In the genomic region with DNA sequence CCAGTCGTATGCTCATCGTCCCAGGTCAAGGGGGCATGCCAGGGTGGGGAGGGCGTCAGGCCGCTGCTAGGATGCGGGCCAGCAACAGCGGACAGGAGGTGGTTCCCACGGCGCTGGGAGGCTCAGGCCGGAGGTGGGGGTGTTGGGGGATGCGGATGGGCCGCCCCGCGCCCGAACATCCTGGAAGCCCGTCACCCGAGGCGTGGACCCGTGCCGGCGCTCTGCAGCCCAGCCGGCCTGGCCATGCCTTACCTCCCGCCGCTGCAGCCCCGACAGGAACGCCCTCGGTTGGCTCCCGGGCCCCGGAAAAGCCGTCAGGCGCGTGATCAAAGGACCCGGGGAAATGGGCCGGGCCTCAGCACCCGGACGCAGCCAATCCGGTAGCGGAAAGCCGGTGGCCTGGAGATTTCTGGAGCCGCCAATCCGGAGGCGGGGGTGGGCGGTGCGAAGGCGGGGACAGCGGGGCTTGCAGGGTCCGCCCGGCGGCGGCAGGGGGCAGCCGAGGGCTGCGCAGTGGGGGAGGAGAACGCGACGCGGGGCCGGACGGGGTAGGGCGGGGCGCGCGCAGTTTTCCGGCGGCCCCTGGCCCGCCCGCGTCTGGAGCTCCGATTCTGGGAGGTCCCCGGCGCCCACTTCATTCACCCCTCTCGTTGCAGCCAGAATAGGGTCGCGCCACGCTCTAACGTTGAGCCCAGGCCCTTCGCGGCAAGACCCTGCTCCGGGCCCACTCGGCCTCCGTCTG, we compare ENCODE assay signal across 8 cellular contexts. TPM values are rescaled to one million over a fixed set of nuclear protein-coding genes. Genes with fewer than 3 reads are reported as not detected.
DNase-seq lines count a peak whose midpoint lies in the region; ATAC-seq and TF ChIP-seq lines count a peak whose summit lies in the region.

A gene (minus strand): TSS at position 280 of the 742 bp plus-strand sequence. CDS start 1,215 bp downstream, outside the sequence.

- H3K4me2 ChIP-seq in Loucy (ENCODE audit: low read depth, low read length, poor library complexity, severe bottlenecking): peak within 1 kb of the TSS; percentile 99

- H3K4me1 ChIP-seq in Loucy (ENCODE audit: insufficient read depth, low read length, poor library complexity, severe bottlenecking) (peaks cover 7% of the 10 kb centered on the region), RWPE2 (ENCODE audit: insufficient read depth, poor library complexity, severe bottlenecking) (peaks cover 25% of the 10 kb centered on the region)

- no peaks in the 10 kb centered on the region for H3K9me3 ChIP-seq in Loucy (ENCODE audit: insufficient read depth, low read depth, low read length)
- H3K9me3 ChIP-seq in RWPE2 (ENCODE audit: severe bottlenecking): no peaks in the 10 kb centered on the region

- H3K4me3 Mint-ChIP-seq in activated T-helper 2 cell treated with anti-CD3 and anti-CD28 coated beads, Interferon-gamma antibody, Interleukin-2, Interleukin-4, amounts not matched to agents 10 μg/mL and 5 μg/mL and 100 μg/mL, durations not matched to agents 14 hours and 24 hours and 36 hours (ENCODE audit: low read depth): peak within 1 kb of the TSS; percentile 82
- H3K4me3 Mint-ChIP-seq in nephron: peak within 1 kb of the TSS; percentile 92

- peak within 1 kb of the TSS; percentile 77 for H3K27ac Mint-ChIP-seq in activated T-helper 2 cell treated with anti-CD3 and anti-CD28 coated beads, Interferon-gamma antibody, Interleukin-2, Interleukin-4, amounts not matched to agents 10 μg/mL and 5 μg/mL and 100 μg/mL, durations not matched to agents 14 hours and 24 hours and 36 hours
- H3K27ac Mint-ChIP-seq in nephron: peak within 1 kb of the TSS; percentile 55 to 97 (median 89)

- TF ChIP-seq CTCF in Loucy (conservative IDR thresholded peaks at IDR 0.05; ENCODE audit: low read length): peak; percentile 70
- TF ChIP-seq CTCF in RWPE2 (IDR thresholded peaks at IDR 0.05; ENCODE audit: poor library complexity, severe bottlenecking): peak; percentile 98
- TF ChIP-seq CTCF in nephron (IDR thresholded peaks at IDR 0.05; ENCODE audit: unreplicated experiment in 3 of 3): peak; percentile 93 to 97 (median 97)

- no peaks in the 10 kb centered on the region for H3K79me2 ChIP-seq in Loucy (ENCODE audit: insufficient read depth, low read length)

- H3K4me3 ChIP-seq in Loucy (ENCODE audit: low read length, poor library complexity, severe bottlenecking) (peak within 1 kb of the TSS; percentile 95), RWPE2 (ENCODE audit: severe bottlenecking) (peak within 1 kb of the TSS; percentile 55)

- peak within 1 kb of the TSS; percentile 100 for H2AFZ ChIP-seq in Loucy (ENCODE audit: low read length)

- peak; percentile 97 for DNase-seq in ELF-1 (ENCODE audit: low read depth, low spot score)
- peak; percentile 86 for DNase-seq in H4 (ENCODE audit: low spot score)
- DNase-seq in RWPE2 (ENCODE audit: low spot score): peak; percentile 95
- peak; percentile 97 for DNase-seq in activated T-helper 2 cell treated with anti-CD3 and anti-CD28 coated beads, Interferon-gamma antibody, Interleukin-2, Interleukin-4, amounts not matched to agents 10 μg/mL and 5 μg/mL and 100 μg/mL, durations not matched to agents 14 hours and 24 hours and 36 hours (ENCODE audit: low spot score)
- peak; percentile 91 for DNase-seq in fibroblast of peridontal ligament (ENCODE audit: extremely low read depth)
- peak; percentile 99 for DNase-seq in stimulated activated naive CD8-positive, alpha-beta T cell treated with anti-CD3 and anti-CD28 coated beads, Interleukin-15, Interleukin-2, amounts not matched to agents 100 U/mL and 50 U/mL, for 24 hours

- no peaks in the 10 kb centered on the region for H3F3A ChIP-seq in Loucy (ENCODE audit: low read depth)

- H3K36me3 Mint-ChIP-seq in activated T-helper 2 cell treated with anti-CD3 and anti-CD28 coated beads, Interferon-gamma antibody, Interleukin-2, Interleukin-4, amounts not matched to agents 10 μg/mL and 5 μg/mL and 100 μg/mL, durations not matched to agents 14 hours and 24 hours and 36 hours (ENCODE audit: low read depth): peaks cover 27% of the 10 kb centered on the region
- peaks cover 4% of the 10 kb centered on the region for H3K36me3 Mint-ChIP-seq in nephron (ENCODE audit: low read depth)

- no peaks in the 10 kb centered on the region for H3K9me2 ChIP-seq in Loucy (replicated peaks; ENCODE audit: low read depth, low read length)

- peaks cover 30% of the 10 kb centered on the region for H3K4me1 Mint-ChIP-seq in activated T-helper 2 cell treated with anti-CD3 and anti-CD28 coated beads, Interferon-gamma antibody, Interleukin-2, Interleukin-4, amounts not matched to agents 10 μg/mL and 5 μg/mL and 100 μg/mL, durations not matched to agents 14 hours and 24 hours and 36 hours (ENCODE audit: low read depth)
- peaks cover 4% of the 10 kb centered on the region for H3K4me1 Mint-ChIP-seq in nephron

- peaks cover 19% of the 10 kb centered on the region for H4K20me1 ChIP-seq in Loucy (ENCODE audit: insufficient read depth, low read length, poor library complexity, severe bottlenecking)

- intact Hi-C loops in activated T-helper 2 cell treated with anti-CD3 and anti-CD28 coated beads, Interferon-gamma antibody, Interleukin-2, Interleukin-4, amounts not matched to agents 10 μg/mL and 5 μg/mL and 100 μg/mL, durations not matched to agents 14 hours and 24 hours and 36 hours (cut with micrococcal nuclease): loop anchor here (1.0 to 10.0 kb wide), 7 partner anchors 13 to 506 kb away; a partner anchor contains a TSS

- peaks cover 4% of the 10 kb centered on the region; the same call in 1 of the 2 replicates for H3K36me3 ChIP-seq in Loucy (ENCODE audit: insufficient read depth, low read length)
- H3K36me3 ChIP-seq in RWPE2 (ENCODE audit: low read depth): peaks cover 19% of the 10 kb centered on the region

- ATAC-seq in RWPE2 (ENCODE audit: low read depth): peak; percentile 67
- peak; percentile 75 for ATAC-seq in stimulated activated naive CD8-positive, alpha-beta T cell treated with anti-CD3 and anti-CD28 coated beads, Interleukin-15, Interleukin-2, amounts not matched to agents 100 U/mL and 50 U/mL, for 24 hours

- no peaks in the 10 kb centered on the region for H3K27me3 ChIP-seq in Loucy (ENCODE audit: insufficient read depth, low read length, poor library complexity, severe bottlenecking)
- no peaks in the 10 kb centered on the region for H3K27me3 ChIP-seq in RWPE2 (ENCODE audit: insufficient read depth, poor library complexity, severe bottlenecking)

- peak within 1 kb of the TSS; percentile 95 for H3K27ac ChIP-seq in RWPE2 (ENCODE audit: poor library complexity, severe bottlenecking)

- peak within 1 kb of the TSS; percentile 81 for H3K9ac ChIP-seq in Loucy (ENCODE audit: low read depth, low read length, poor library complexity, severe bottlenecking)

- peaks cover 5% of the 10 kb centered on the region for H3K27me3 Mint-ChIP-seq in activated T-helper 2 cell treated with anti-CD3 and anti-CD28 coated beads, Interferon-gamma antibody, Interleukin-2, Interleukin-4, amounts not matched to agents 10 μg/mL and 5 μg/mL and 100 μg/mL, durations not matched to agents 14 hours and 24 hours and 36 hours (ENCODE audit: low read depth)
- peaks cover 4% of the 10 kb centered on the region for H3K27me3 Mint-ChIP-seq in nephron (ENCODE audit: low read depth)

- no peaks in the 10 kb centered on the region for H3K9me3 Mint-ChIP-seq in activated T-helper 2 cell treated with anti-CD3 and anti-CD28 coated beads, Interferon-gamma antibody, Interleukin-2, Interleukin-4, amounts not matched to agents 10 μg/mL and 5 μg/mL and 100 μg/mL, durations not matched to agents 14 hours and 24 hours and 36 hours
- no peaks in the 10 kb centered on the region for H3K9me3 Mint-ChIP-seq in nephron

RNA-seq across cellular contexts. Expression of the gene that starts here (rescaled TPM):
- 46.4 and 61.4 TPM in 2 replicates for total RNA-seq in H4 (2014; rRNA removed; shearing (Covaris generic))
- total RNA-seq in activated T-helper 2 cell treated with anti-CD3 and anti-CD28 coated beads, Interferon-gamma antibody, Interleukin-2, Interleukin-4, amounts not matched to agents 10 μg/mL and 5 μg/mL and 100 μg/mL, durations not matched to agents 14 hours and 24 hours and 36 hours: 16.6 and 17.3 TPM in 2 replicates

Comparison
In these comparisons a context has a peak if more than half of its experiments do, and no peak if none do; other contexts are left out.
1. Peak in every context shown above with its lines: DNase-seq, ATAC-seq, H3K4me3 ChIP-seq and H3K27ac ChIP-seq.